22 cellular contexts compared by ENCODE assay signal in the genomic region with DNA sequence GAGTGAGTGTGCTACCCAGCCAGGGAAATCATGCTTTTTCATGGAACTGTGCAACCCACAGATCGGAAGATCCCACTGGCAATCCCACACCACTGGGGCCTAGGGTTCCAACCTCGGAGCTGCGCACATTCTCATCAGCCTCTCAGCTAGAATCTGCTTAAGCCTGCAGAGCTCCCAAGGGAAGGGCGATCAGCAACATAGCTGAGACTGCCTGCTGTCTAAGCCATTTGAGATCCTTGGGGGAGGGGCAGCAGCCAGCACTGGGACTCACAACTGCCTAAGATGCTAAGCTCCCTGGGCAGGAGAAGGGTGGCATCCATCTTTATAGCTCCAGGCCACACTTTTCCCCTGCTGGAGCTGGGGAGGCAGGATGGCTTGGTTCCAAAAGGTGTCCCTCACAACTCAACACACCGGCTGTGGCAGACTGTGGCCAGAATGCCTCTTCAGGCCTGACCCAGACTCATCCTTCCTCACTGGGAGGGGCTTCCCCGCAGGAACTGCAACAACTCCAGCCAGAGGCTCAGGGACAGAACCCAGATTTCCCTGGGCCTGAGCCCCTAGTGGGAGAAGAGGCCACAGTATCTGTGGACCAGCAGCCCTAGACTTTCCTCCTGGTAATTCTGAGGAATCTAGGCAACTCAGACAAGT.
A peak's percentile ranks its signal among the peaks of the same experiment; 100 is the strongest.
DNase-seq lines count a peak whose midpoint lies in the region; ATAC-seq and TF ChIP-seq lines count a peak whose summit lies in the region.
"Had no signal": no experiment of that assay in that cellular context is flagged by ENCODE, and none has a peak within 500 bp of the region (broad histone marks: within the 10 kb centered on the region; RNA-seq: fewer than 3 reads in every experiment).

No MANE protein-coding gene starts in this region.

- peak overlapping the region; percentile 64 for H3K18ac ChIP-seq in neuronal stem cell (ENCODE audit: low read length)

- H3K27me3 Mint-ChIP-seq in WTC11 (ENCODE audit: low read depth), result no peaks in the 10 kb centered on the region
- H3K27me3 Mint-ChIP-seq: CD8-positive, alpha-beta memory T cell had no signal

- no peak overlapping the region for H2BK5ac ChIP-seq in neuronal stem cell (ENCODE audit: low read length)

- H3K4me1 Mint-ChIP-seq in WTC11, result peaks cover 7% of the 10 kb centered on the region
- H3K4me1 Mint-ChIP-seq: CD8-positive, alpha-beta memory T cell had no signal

- no peak overlapping the region for H3K4me2 ChIP-seq in neuronal stem cell (ENCODE audit: insufficient read depth, low read length, poor library complexity, severe bottlenecking)
- H3K4me2 ChIP-seq: SK-N-SH had no signal

- no peaks in the 10 kb centered on the region for H3K79me1 ChIP-seq in neuronal stem cell (ENCODE audit: low read depth, low read length)

- H2BK15ac ChIP-seq in neuronal stem cell (ENCODE audit: low read length), result no peak overlapping the region

- ATAC-seq in WTC11, result no peak
- ATAC-seq in GM19395 (IDR thresholded peaks at IDR 0.05; ENCODE audit: unreplicated experiment), result no peak
- ATAC-seq: Right ventricle myocardium inferior had no signal

- no peak for TF ChIP-seq CTCF in WTC11 (IDR thresholded peaks at IDR 0.05)

- H3K36me3 ChIP-seq in neuronal stem cell (replicated peaks in 1 of 2; ENCODE audit: control insufficient read depth in 2 of 2, insufficient read depth in 2 of 2, low read length in 2 of 2), result no peaks in the 10 kb centered on the region

- H3K4me3 Mint-ChIP-seq in WTC11, result no peak overlapping the region
- H3K4me3 Mint-ChIP-seq: CD8-positive, alpha-beta memory T cell; HFFc6 had no signal

- no peak overlapping the region for H3K23ac ChIP-seq in neuronal stem cell (ENCODE audit: low read depth, low read length, poor library complexity)

- H4K91ac ChIP-seq in neuronal stem cell (ENCODE audit: low read depth, low read length, poor library complexity), result no peak overlapping the region

- no peaks in the 10 kb centered on the region for H3K9me3 ChIP-seq in neuronal stem cell (replicated peaks in 1 of 2; ENCODE audit: control insufficient read depth in 2 of 2, insufficient read depth in 1 of 2, low read depth in 1 of 2, low read length in 2 of 2)
- H3K9me3 ChIP-seq: SK-N-SH had no signal

- H3K9me3 Mint-ChIP-seq in WTC11, result peaks cover 25% of the 10 kb centered on the region

- no peak overlapping the region for H3K27ac ChIP-seq in neuronal stem cell (replicated peaks; ENCODE audit: low read length)

- no peak overlapping the region for H3K9ac ChIP-seq in neuronal stem cell (ENCODE audit: low read depth, low read length, poor library complexity)
- H3K9ac ChIP-seq: SK-N-SH had no signal

- POLR2A ChIA-PET in WTC11 (lab: Charles Lee), result no interaction called here

- CTCF ChIA-PET in WTC11 (lab: Charles Lee), result no interaction called here

- H3K4ac ChIP-seq in neuronal stem cell (ENCODE audit: low read length), result peak overlapping the region; percentile 8

- DNase-seq in ELF-1 (ENCODE audit: low read depth, low spot score) (peak; percentile 2), NCI-H524 (lab: John Stamatoyannopoulos, UW) (peak; percentile 67 to 90), WTC11 (ENCODE audit: low spot score) (peak; percentile 10), neuronal stem cell (ENCODE audit: low spot score) (no peak), NK-92 (lab: John Stamatoyannopoulos, UW; ENCODE audit: unreplicated experiment) (no peak), middle frontal gyrus (ENCODE audit: extremely low spot score, low spot score) (no peak)
- DNase-seq in activated naive CD4-positive, alpha-beta T cell (lab: John Stamatoyannopoulos, UW), result no peak
- DNase-seq: C1 segment of cervical spinal cord; CD8-positive, alpha-beta memory T cell; DMS79 treated with DMSO at 0.1 percent for 48 hours; H7; HFFc6; KG1; NCI-H1417; NCI-H1930; NCI-H226; NCI-H526; NK-92 treated with Interleukin-12 subunit alpha and Interleukin-12 subunit beta, amount 100 ng/mL, for 24 hours; SK-N-SH; T-helper 1 cell had no signal

- H2BK12ac ChIP-seq in neuronal stem cell (ENCODE audit: low read length), result peak overlapping the region; percentile 58

- no peak overlapping the region for H4K8ac ChIP-seq in neuronal stem cell (ENCODE audit: low read depth, low read length)

- H2AK5ac ChIP-seq in neuronal stem cell (ENCODE audit: low read depth, low read length), result peak overlapping the region; percentile 42

- no peak overlapping the region for H2AFZ ChIP-seq in neuronal stem cell (ENCODE audit: low read length)

- H2BK120ac ChIP-seq in neuronal stem cell (ENCODE audit: low read depth, low read length), result no peak overlapping the region

- H3K14ac ChIP-seq in neuronal stem cell (ENCODE audit: low read length), result no peak overlapping the region

- H3K27ac Mint-ChIP-seq in WTC11, result no peak overlapping the region
- H3K27ac Mint-ChIP-seq: CD8-positive, alpha-beta memory T cell; HFFc6 had no signal

- H3K27me3 ChIP-seq in neuronal stem cell (ENCODE audit: control insufficient read depth in 3 of 3, insufficient read depth in 3 of 3, low read depth in 1 of 3, low read length in 3 of 3), result no peaks in the 10 kb centered on the region

- H3K4me3 ChIP-seq in neuronal stem cell (ENCODE audit: low read length in 2 of 2), result no peak overlapping the region

- H3K36me3 Mint-ChIP-seq in WTC11, result no peaks in the 10 kb centered on the region
- H3K36me3 Mint-ChIP-seq: CD8-positive, alpha-beta memory T cell had no signal

- WGBS in neuronal stem cell (ENCODE audit: extremely low coverage in 2 of 2, insufficient read length in 2 of 2, insufficient replicate concordance in 1 of 2), 2 donors, result no CpG with 5 or more reads among the region's 6 CpGs

- peaks cover 0 to 4% of the 10 kb centered on the region in 2 donors for H3K4me1 ChIP-seq in neuronal stem cell (ENCODE audit: control insufficient read depth in 2 of 2, insufficient read depth in 1 of 2, low read depth in 1 of 2, low read length in 2 of 2)

TF ChIP-seq in WTC11, 78 proteins besides CTCF, POLR2A, EP300 and RAD21 (continues in another document):
- no peak for TF ChIP-seq ZNF396 (CRISPR knock-in tag; IDR thresholded peaks at IDR 0.05; ENCODE audit: borderline replicate concordance)
- TF ChIP-seq ERG (CRISPR knock-in tag; IDR thresholded peaks at IDR 0.05), result no peak
- no peak for TF ChIP-seq EMX1 (CRISPR knock-in tag; IDR thresholded peaks at IDR 0.05)
- TF ChIP-seq, protein P1, sequence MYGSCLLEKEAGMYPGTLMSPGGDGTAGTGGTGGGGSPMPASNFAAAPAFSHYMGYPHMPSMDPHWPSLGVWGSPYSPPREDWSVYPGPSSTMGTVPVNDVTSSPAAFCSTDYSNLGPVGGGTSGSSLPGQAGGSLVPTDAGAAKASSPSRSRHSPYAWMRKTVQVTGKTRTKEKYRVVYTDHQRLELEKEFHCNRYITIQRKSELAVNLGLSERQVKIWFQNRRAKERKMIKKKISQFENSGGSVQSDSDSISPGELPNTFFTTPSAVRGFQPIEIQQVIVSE (CRISPR knock-in tag; IDR thresholded peaks at IDR 0.05; ENCODE audit: borderline replicate concordance), result no peak
- TF ChIP-seq ATF2 (CRISPR knock-in tag; IDR thresholded peaks at IDR 0.05; ENCODE audit: borderline replicate concordance, low read depth), result no peak
- TF ChIP-seq, protein P2, sequence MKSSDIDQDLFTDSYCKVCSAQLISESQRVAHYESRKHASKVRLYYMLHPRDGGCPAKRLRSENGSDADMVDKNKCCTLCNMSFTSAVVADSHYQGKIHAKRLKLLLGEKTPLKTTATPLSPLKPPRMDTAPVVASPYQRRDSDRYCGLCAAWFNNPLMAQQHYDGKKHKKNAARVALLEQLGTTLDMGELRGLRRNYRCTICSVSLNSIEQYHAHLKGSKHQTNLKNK (CRISPR knock-in tag; IDR thresholded peaks at IDR 0.05), result no peak
- no peak for TF ChIP-seq FOXP1 (CRISPR knock-in tag; IDR thresholded peaks at IDR 0.05; ENCODE audit: borderline replicate concordance)
- no peak for TF ChIP-seq SMAD3 (CRISPR knock-in tag; IDR thresholded peaks at IDR 0.05; ENCODE audit: borderline replicate concordance)

Comparison
In these comparisons a context has a peak if more than half of its experiments do, and no peak if none do; other contexts are left out.
1. DNase-seq: peak in ELF-1 (single experiment), NCI-H524 (2 of 2) and WTC11 (single experiment); none in neuronal stem cell (single experiment), NK-92 (single experiment), activated naive CD4-positive, alpha-beta T cell (0 of 4) and middle frontal gyrus (single experiment).